In genomic region chr7:100372256-100372655, GRCh38 we compare ENCODE assay signal across 8 cellular contexts. TPM values are rescaled to one million over a fixed set of nuclear protein-coding genes. Genes with fewer than 3 reads are reported as not detected.
DNase-seq lines count a peak whose midpoint lies in the region; TF ChIP-seq lines count a peak whose summit lies in the region.
"Had no signal": no experiment of that assay in that cellular context is flagged by ENCODE, and none has a peak within 500 bp of the region (broad histone marks: within the 10 kb centered on the region; RNA-seq: fewer than 3 reads in every experiment).

No MANE protein-coding gene starts in this region.

- peaks cover 9 to 99% (median 66%) of the 10 kb centered on the region in 6 donors for H3K4me1 ChIP-seq in spleen

- H3K27ac ChIP-seq in HL-60 (replicated peaks) (peak overlapping the region; percentile 88), spleen (peak overlapping the region; percentile 57 to 97 (median 80))

- DNase-seq in HL-60 (ENCODE audit: low read depth in 1 of 2, low spot score in 1 of 2) (peak; percentile 91), UCSD-AML1 (lab: John Stamatoyannopoulos, UW; ENCODE audit: unreplicated experiment) (peak; percentile 20), cardiac septum (ENCODE audit: low spot score) (peak; percentile 84), spleen (peak; percentile 82), NCI-H146 treated with DMSO at 0.1 percent for 48 hours (lab: John Stamatoyannopoulos, UW; ENCODE audit: unreplicated experiment) (no peak), putamen (ENCODE audit: low spot score) (no peak), DMS79 (lab: John Stamatoyannopoulos, UW) (no peak)
- DNase-seq: NCI-H774 had no signal

- intact Hi-C loops in cardiac septum (cut with DNase I) (no loop called here), spleen (cut with DNase I; ENCODE audit: low total_unique reads) (no loop called here)

- TF ChIP-seq POLR2A in spleen (IDR thresholded peaks at IDR 0.05), result no peak

- no peaks in the 10 kb centered on the region for H3K9me3 ChIP-seq in spleen

- no peak for TF ChIP-seq CTCF in HL-60 (IDR thresholded peaks at IDR 0.05; ENCODE audit: insufficient read depth, low read length)
- TF ChIP-seq CTCF in spleen (IDR thresholded peaks at IDR 0.05 in 8 of 11, conservative IDR thresholded peaks at IDR 0.05 in 3 of 11), result no peak

- peaks cover 0 to 19% (median 0%) of the 10 kb centered on the region in 6 donors for H3K36me3 ChIP-seq in spleen

- no peak overlapping the region; the same call in 1 of the 2 replicates for H3K4me3 ChIP-seq in HL-60 (replicated peaks; ENCODE audit: insufficient read depth, low read length)
- H3K4me3 ChIP-seq in spleen, result peak overlapping the region in 1 of 8 donors; percentile 63

- H3K27me3 ChIP-seq in HL-60 (ENCODE audit: insufficient read depth, poor library complexity, severe bottlenecking) (no peaks in the 10 kb centered on the region), spleen (replicated peaks in 1 of 7) (no peaks in the 10 kb centered on the region)

- WGBS in spleen, 5 donors, result 23 to 43% (median 41%) methylated on average over 8 of the region's 8 CpGs

RNA-seq across cellular contexts. Expression of gene PILRA, which starts 1.0 kb away (rescaled TPM):
- total RNA-seq in cardiac septum (2.3 TPM), spleen (10 to 100 TPM; 19.8 to 61.1 (median 30.9) TPM)
- 10 to 100 TPM in 2 of 3 donors, 1 to 10 TPM in 1; 5.8 to 18.8 (median 11.7) TPM for polyA plus RNA-seq in spleen

RNA-seq across cellular contexts. Expression of gene PILRB, which starts 14.3 kb away (rescaled TPM):
- total RNA-seq in cardiac septum (11.6 TPM), spleen (100 to 1,000 TPM in 2 of 7 donors, 10 to 100 TPM in 5; 66.2 to 114 (median 70.5) TPM)
- 10 to 100 TPM; 56.8 to 97.5 (median 95.0) TPM for polyA plus RNA-seq in spleen

RNA-seq across cellular contexts. Expression of gene ZCWPW1, which starts 56.2 kb away (rescaled TPM):
- total RNA-seq in cardiac septum, result 3.4 TPM
- total RNA-seq in spleen, result 1 to 10 TPM; 4.5 to 8.3 (median 6.3) TPM
- 10 to 100 TPM; 21.7 to 42.6 (median 24.3) TPM for polyA plus RNA-seq in spleen

RNA-seq across cellular contexts. Expression of gene MEPCE, which starts 57.4 kb away (rescaled TPM):
- total RNA-seq in cardiac septum (19.7 TPM), spleen (10 to 100 TPM; 42.3 to 82.2 (median 67.3) TPM)
- polyA plus RNA-seq in spleen, result 10 to 100 TPM; 31.4 to 56.9 (median 38.0) TPM

Comparison
In these comparisons a context has a peak if more than half of its experiments do, and no peak if none do; other contexts are left out.
1. DNase-seq: peak in HL-60 (2 of 2), UCSD-AML1 (single experiment), cardiac septum (single experiment) and spleen (single experiment); none in NCI-H146 treated with DMSO at 0.1 percent for 48 hours (single experiment), putamen (single experiment) and DMS79 (single experiment).